12 cellular contexts compared by ENCODE assay signal in genomic region chr7:80107278-80107677, GRCh38. TPM values are rescaled to one million over a fixed set of nuclear protein-coding genes. Genes with fewer than 3 reads are reported as not detected.
DNase-seq lines count a peak whose midpoint lies in the region; ATAC-seq and TF ChIP-seq lines count a peak whose summit lies in the region.
"Had no signal": no experiment of that assay in that cellular context is flagged by ENCODE, and none has a peak within 500 bp of the region (broad histone marks: within the 10 kb centered on the region; RNA-seq: fewer than 3 reads in every experiment).

No MANE protein-coding gene starts in this region.

- no peaks in the 10 kb centered on the region for H3K79me2 ChIP-seq in Loucy (ENCODE audit: insufficient read depth, low read length)

- peak overlapping the region; percentile 67 for H3K9ac ChIP-seq in Loucy (ENCODE audit: low read depth, low read length, poor library complexity, severe bottlenecking)

- intact Hi-C loops in left ventricle myocardium inferior (cut with micrococcal nuclease) (no loop called here), cardiac septum (cut with DNase I) (no loop called here)

- H3K36me3 ChIP-seq in left ventricle myocardium inferior (no peaks in the 10 kb centered on the region), Loucy (ENCODE audit: insufficient read depth, low read length) (no peaks in the 10 kb centered on the region)

- peaks cover 10% of the 10 kb centered on the region for H3K4me1 ChIP-seq in left ventricle myocardium inferior
- H3K4me1 ChIP-seq in Loucy (ENCODE audit: insufficient read depth, low read length, poor library complexity, severe bottlenecking): peaks cover 55% of the 10 kb centered on the region

- peak overlapping the region; percentile 76 for H3K4me2 ChIP-seq in Loucy (ENCODE audit: low read depth, low read length, poor library complexity, severe bottlenecking)

- H4K20me1 ChIP-seq in Loucy (ENCODE audit: insufficient read depth, low read length, poor library complexity, severe bottlenecking): no peaks in the 10 kb centered on the region

- TF ChIP-seq CTCF in left ventricle myocardium inferior (IDR thresholded peaks at IDR 0.05; ENCODE audit: borderline replicate concordance) (no peak), Loucy (conservative IDR thresholded peaks at IDR 0.05; ENCODE audit: low read length) (no peak)

- DNase-seq in left ventricle myocardium inferior: no peak
- DNase-seq in cardiac septum (ENCODE audit: low spot score): no peak
- peak; percentile 9 for DNase-seq in dermis blood vessel endothelial cell
- no peak for DNase-seq in HPDE6-E6E7 (ENCODE audit: extremely low spot score)
- no peak for DNase-seq in activated CD8-positive, alpha-beta memory T cell treated with anti-CD3 and anti-CD28 coated beads, Interleukin-2, amount 50 U/mL, for 48 hours
- DNase-seq: activated CD4-positive, alpha-beta memory T cell treated with anti-CD3 and anti-CD28 coated beads, Interleukin-2, amount 10 ng/mL, durations not matched to agents 7 days and 5 days; activated naive CD4-positive, alpha-beta T cell treated with anti-CD3 and anti-CD28 coated beads for 36 hours; DMS79 treated with DMSO at 0.1 percent for 48 hours; NCI-H146 had no signal

- peak overlapping the region; percentile 3 for H3K27ac ChIP-seq in left ventricle myocardium inferior (replicated peaks)

- H3K27me3 ChIP-seq in left ventricle myocardium inferior (ENCODE audit: low read depth): no peaks in the 10 kb centered on the region
- H3K27me3 ChIP-seq in Loucy (ENCODE audit: insufficient read depth, low read length, poor library complexity, severe bottlenecking): no peaks in the 10 kb centered on the region

- ATAC-seq in HG02870 (IDR thresholded peaks at IDR 0.05; ENCODE audit: unreplicated experiment): no peak
- no peak for ATAC-seq in GM21786 (IDR thresholded peaks at IDR 0.05; ENCODE audit: unreplicated experiment)

- no peak overlapping the region for H3K4me3 ChIP-seq in left ventricle myocardium inferior
- H3K4me3 ChIP-seq in Loucy (ENCODE audit: low read length, poor library complexity, severe bottlenecking): peak overlapping the region; percentile 60

- no peaks in the 10 kb centered on the region for H3K9me2 ChIP-seq in Loucy (replicated peaks; ENCODE audit: low read depth, low read length)

- no peak overlapping the region for H2AFZ ChIP-seq in Loucy (ENCODE audit: low read length)

- H3K9me3 ChIP-seq in left ventricle myocardium inferior (replicated peaks) (no peaks in the 10 kb centered on the region), Loucy (ENCODE audit: insufficient read depth, low read depth, low read length) (peaks cover 10% of the 10 kb centered on the region)

- H3F3A ChIP-seq in Loucy (ENCODE audit: low read depth): peaks cover 13% of the 10 kb centered on the region

RNA-seq across cellular contexts. Expression of gene GNAI1, which starts 27.4 kb away (rescaled TPM):
- total RNA-seq in left ventricle myocardium inferior (14.5 TPM), cardiac septum (11.3 TPM), dermis blood vessel endothelial cell (28.8 and 36.2 TPM in 2 replicates)
- total RNA-seq: activated CD4-positive, alpha-beta memory T cell treated with anti-CD3 and anti-CD28 coated beads, Interleukin-2, amount 10 ng/mL, durations not matched to agents 7 days and 5 days had no signal
